Comparison of ENCODE assay signal across 8 cellular contexts in genomic region chr13:51125495-51126226, GRCh38. TPM values are rescaled to one million over a fixed set of nuclear protein-coding genes. Genes with fewer than 3 reads are reported as not detected.
A peak's percentile ranks its signal among the peaks of the same experiment; 100 is the strongest.
DNase-seq lines count a peak whose midpoint lies in the region; ATAC-seq and TF ChIP-seq lines count a peak whose summit lies in the region.

No MANE protein-coding gene starts in this region.

- H3K4me1 Mint-ChIP-seq in Caco-2 (ENCODE audit: low read depth, unreplicated experiment) = peaks cover 18% of the 10 kb centered on the region

- intact Hi-C loops in Caco-2 (cut with micrococcal nuclease; ENCODE audit: unreplicated experiment) = loop anchor here (1.0 kb wide), 3 partner anchors 14 to 161 kb away; partner anchors contain the start of gene FAM124A

- no peaks in the 10 kb centered on the region for H3K36me3 Mint-ChIP-seq in Caco-2 (ENCODE audit: insufficient read depth, unreplicated experiment)

- no peak overlapping the region for H3K4me3 Mint-ChIP-seq in Caco-2 (ENCODE audit: unreplicated experiment)

- no peaks in the 10 kb centered on the region for H3K27me3 Mint-ChIP-seq in Caco-2 (ENCODE audit: insufficient read depth, unreplicated experiment)

- no TSS peak for BruUV-seq in Caco-2 (replicated peaks; lab: Mats Ljungman, UMichigan)

- H3K4me3 ChIP-seq in Caco-2 (ENCODE audit: low read depth, low read length) (no peak overlapping the region), fibroblast of pulmonary artery (replicated peaks; ENCODE audit: low read depth, low read length) (no peak overlapping the region)

- H3K4me1 ChIP-seq in Caco-2 = peaks cover 36% of the 10 kb centered on the region

- no peaks in the 10 kb centered on the region for H3K36me3 ChIP-seq in Caco-2 (ENCODE audit: control insufficient read depth, insufficient read depth, low read length)

- peaks cover 19% of the 10 kb centered on the region for H3K9me3 Mint-ChIP-seq in Caco-2 (ENCODE audit: unreplicated experiment)

- DNase-seq in Caco-2 = peak; percentile 60 to 66
- peak; percentile 17 for DNase-seq in NCI-H446 treated with DMSO at 0.1 percent for 48 hours (lab: John Stamatoyannopoulos, UW)
- peak; percentile 10 to 28 for DNase-seq in activated CD4-positive, alpha-beta T cell treated with anti-CD3 and anti-CD28 coated beads, Interleukin-2, amount 50 U/mL, for 4 hours
- peak; percentile 68 for DNase-seq in fibroblast of pulmonary artery (ENCODE audit: low read depth)
- DNase-seq in non-pigmented ciliary epithelial cell (ENCODE audit: low read depth) = peak; percentile 27

- H3K9me3 ChIP-seq in Caco-2 = peaks cover 7% of the 10 kb centered on the region

- POLR2A ChIA-PET in Caco-2 (lab: Charles Lee) = no interaction called here

- H3K27ac Mint-ChIP-seq in Caco-2 (ENCODE audit: unreplicated experiment) = no peak overlapping the region

- CTCF ChIA-PET in Caco-2 (lab: Charles Lee) = interaction anchor here (0.6 to 1.6 kb wide), 13 partner anchors 9 to 719 kb away, joined by 3 to 41 read pairs (median 4); partner anchors contain the start of gene C13orf42

- H3K27me3 ChIP-seq in Caco-2 (replicated peaks; ENCODE audit: control insufficient read depth, insufficient read depth, low read length) = no peaks in the 10 kb centered on the region

- peak; percentile 67 to 75 for TF ChIP-seq CTCF in Caco-2 (IDR thresholded peaks at IDR 0.05; ENCODE audit: insufficient read depth in 1 of 2, low read depth in 1 of 2, low read length in 1 of 2, severe bottlenecking in 1 of 2, unreplicated experiment in 1 of 2)
- TF ChIP-seq CTCF in fibroblast of pulmonary artery (IDR thresholded peaks at IDR 0.05; ENCODE audit: low read length, missing control alignments) = peak; percentile 92

- ATAC-seq in GM19324 (IDR thresholded peaks at IDR 0.05; ENCODE audit: low FRiP score, unreplicated experiment) (peak; percentile 72), HG03439 (IDR thresholded peaks at IDR 0.05; ENCODE audit: unreplicated experiment) (peak; percentile 88), HG03457 (IDR thresholded peaks at IDR 0.05; ENCODE audit: unreplicated experiment) (no peak)

RNA-seq across cellular contexts. Expression of gene C13orf42, which starts 14.6 kb away (rescaled TPM):
- not detected in 2 replicates for total RNA-seq in Caco-2 (2022)

Comparison
In these comparisons a context has a peak if more than half of its experiments do, and no peak if none do; other contexts are left out.
1. DNase-seq: peak in every context shown above with its lines; median percentile 68 in fibroblast of pulmonary artery; 63 in Caco-2; 27 in non-pigmented ciliary epithelial cell; 19 in activated CD4-positive, alpha-beta T cell treated with anti-CD3 and anti-CD28 coated beads, Interleukin-2, amount 50 U/mL, for 4 hours; 17 in NCI-H446 treated with DMSO at 0.1 percent for 48 hours.